26 cellular contexts compared by ENCODE assay signal in the genomic region with DNA sequence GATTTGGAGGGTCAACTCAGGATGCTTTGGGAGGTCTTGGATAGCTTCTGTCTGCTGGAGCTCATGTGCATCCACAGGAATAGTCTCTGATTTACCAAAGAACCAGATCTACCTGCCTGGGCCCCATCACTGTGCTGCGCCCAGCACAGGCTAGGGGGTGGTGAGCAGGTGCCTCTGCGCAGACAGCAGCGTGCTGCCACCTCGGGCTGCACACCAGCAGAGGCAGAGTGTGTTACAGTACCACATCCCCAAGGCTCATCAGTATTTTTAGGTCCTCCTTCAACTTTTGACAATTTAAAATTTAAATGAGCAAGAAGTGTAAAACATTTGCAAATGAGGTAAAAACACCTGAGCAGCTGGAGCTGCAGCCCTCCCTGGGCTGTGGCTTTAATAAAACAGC.
"Had no signal": no experiment of that assay in that cellular context is flagged by ENCODE, and none has a peak within 500 bp of the region (broad histone marks: within the 10 kb centered on the region; RNA-seq: fewer than 3 reads in every experiment).

No MANE protein-coding gene starts in this region.

- H3K27me3 Mint-ChIP-seq: activated B cell treated with CpG ODN at 0.5 μM for 24 hours; activated CD8-positive, alpha-beta T cell treated with anti-CD3 and anti-CD28 coated beads for 36 hours; activated naive CD4-positive, alpha-beta T cell treated with anti-CD3 and anti-CD28 coated beads, Interleukin-2, amount 50 U/mL, for 24 hours; activated naive CD8-positive, alpha-beta T cell treated with anti-CD3 and anti-CD28 coated beads, Interleukin-2, amount 50 U/mL, for 24 hours; progenitor cell of endocrine pancreas; stimulated activated naive CD8-positive, alpha-beta T cell treated with anti-CD3 and anti-CD28 coated beads, Interleukin-15, Interleukin-2, amounts not matched to agents 100 ng/mL and 50 ng/mL, for 24 hours had no signal

- H3K27me3 ChIP-seq: hepatocyte, neutrophil, ovary, thyroid gland, upper lobe of left lung had no signal

- H3K27ac ChIP-seq: epithelial cell of prostate, hepatocyte, neutrophil, ovary, skin epidermis, thyroid gland, upper lobe of left lung had no signal

- H3K9me3 Mint-ChIP-seq: activated B cell treated with CpG ODN at 0.5 μM for 24 hours; activated CD8-positive, alpha-beta T cell treated with anti-CD3 and anti-CD28 coated beads for 36 hours; activated naive CD4-positive, alpha-beta T cell treated with anti-CD3 and anti-CD28 coated beads, Interleukin-2, amount 50 U/mL, for 24 hours; activated naive CD8-positive, alpha-beta T cell treated with anti-CD3 and anti-CD28 coated beads, Interleukin-2, amount 50 U/mL, for 24 hours; activated T-helper 2 cell treated with anti-CD3 and anti-CD28 coated beads, Interferon-gamma antibody, Interleukin-2, Interleukin-4, amounts not matched to agents 10 μg/mL and 5 μg/mL and 100 μg/mL, durations not matched to agents 14 hours and 24 hours and 36 hours; nephron; stimulated activated naive CD8-positive, alpha-beta T cell treated with anti-CD3 and anti-CD28 coated beads, Interleukin-15, Interleukin-2, amounts not matched to agents 100 ng/mL and 50 ng/mL, for 24 hours had no signal

- H2AFZ ChIP-seq: hepatocyte had no signal

- DNase-seq: activated B cell treated with CpG ODN at 0.5 μM for 24 hours; activated CD4-positive, alpha-beta T cell treated with anti-CD3 and anti-CD28 coated beads, Interleukin-2, amount 50 U/mL, for 1 hour; activated CD8-positive, alpha-beta T cell treated with anti-CD3 and anti-CD28 coated beads for 36 hours; activated naive CD8-positive, alpha-beta T cell treated with anti-CD3 and anti-CD28 coated beads, Interleukin-2, amount 50 U/mL, for 24 hours; activated T-cell treated with anti-CD3 and anti-CD28 coated beads, Interleukin-2, amount 50 U/mL, for 48 hours; dermis blood vessel endothelial cell; effector CD4-positive, alpha-beta T cell; glutamatergic neuron; kidney; left colon; ovary; retina; stimulated activated CD4-positive, alpha-beta T cell treated with anti-CD3 and anti-CD28 coated beads, Interleukin-12 subunit alpha, Interleukin-12 subunit beta, amount 100 ng/mL, for 4 hours; stimulated activated CD4-positive, alpha-beta T cell treated with anti-CD3 and anti-CD28 coated beads, Interleukin-4, amount 100 ng/mL, for 1 hour; T-helper 2 cell had no signal

- H3K4me3 Mint-ChIP-seq: activated B cell treated with CpG ODN at 0.5 μM for 24 hours; activated CD8-positive, alpha-beta T cell treated with anti-CD3 and anti-CD28 coated beads for 36 hours; activated naive CD4-positive, alpha-beta T cell treated with anti-CD3 and anti-CD28 coated beads, Interleukin-2, amount 50 U/mL, for 24 hours; activated naive CD8-positive, alpha-beta T cell treated with anti-CD3 and anti-CD28 coated beads, Interleukin-2, amount 50 U/mL, for 24 hours; nephron; stimulated activated naive CD8-positive, alpha-beta T cell treated with anti-CD3 and anti-CD28 coated beads, Interleukin-15, Interleukin-2, amounts not matched to agents 100 ng/mL and 50 ng/mL, for 24 hours had no signal

- H3K36me3 ChIP-seq: ovary, thyroid gland, upper lobe of left lung had no signal

- H3K4me3 ChIP-seq: hepatocyte, ovary, skin epidermis, thyroid gland, upper lobe of left lung had no signal

- H3K9me3 ChIP-seq: neutrophil, ovary, thyroid gland, upper lobe of left lung had no signal

- H3K27ac Mint-ChIP-seq: activated B cell treated with CpG ODN at 0.5 μM for 24 hours; activated CD8-positive, alpha-beta T cell treated with anti-CD3 and anti-CD28 coated beads for 36 hours; activated naive CD4-positive, alpha-beta T cell treated with anti-CD3 and anti-CD28 coated beads, Interleukin-2, amount 50 U/mL, for 24 hours; activated naive CD8-positive, alpha-beta T cell treated with anti-CD3 and anti-CD28 coated beads, Interleukin-2, amount 50 U/mL, for 24 hours; activated T-helper 2 cell treated with anti-CD3 and anti-CD28 coated beads, Interferon-gamma antibody, Interleukin-2, Interleukin-4, amounts not matched to agents 10 μg/mL and 5 μg/mL and 100 μg/mL, durations not matched to agents 14 hours and 24 hours and 36 hours; progenitor cell of endocrine pancreas; stimulated activated naive CD8-positive, alpha-beta T cell treated with anti-CD3 and anti-CD28 coated beads, Interleukin-15, Interleukin-2, amounts not matched to agents 100 ng/mL and 50 ng/mL, for 24 hours had no signal

- H3K4me2 ChIP-seq: hepatocyte had no signal

- H3K4me1 Mint-ChIP-seq: activated B cell treated with CpG ODN at 0.5 μM for 24 hours had no signal
